In genomic region chr20:4470375-4470774, GRCh38 we compare ENCODE assay signal across 17 cellular contexts.
DNase-seq lines count a peak whose midpoint lies in the region; ATAC-seq and TF ChIP-seq lines count a peak whose summit lies in the region.
"Had no signal": no experiment of that assay in that cellular context is flagged by ENCODE, and none has a peak within 500 bp of the region (broad histone marks: within the 10 kb centered on the region; RNA-seq: fewer than 3 reads in every experiment).

No MANE protein-coding gene starts in this region.

- WGBS in gastroesophageal sphincter (ENCODE audit: low coverage in 1 of 2), 2 donors, result 9 to 19% methylated on average over 3 of the region's 3 CpGs

- no peak overlapping the region for H3K4me3 ChIP-seq in BJ (ENCODE audit: low read depth, low read length)
- no peak overlapping the region for H3K4me3 ChIP-seq in gastroesophageal sphincter
- H3K4me3 ChIP-seq in H7 (ENCODE audit: insufficient read depth, low read depth, low read length), result no peak overlapping the region
- H3K4me3 ChIP-seq: psoas muscle had no signal

- TF ChIP-seq CTCF in BJ (IDR thresholded peaks at IDR 0.05; ENCODE audit: insufficient read depth, low read depth, low read length) (peak; percentile 33; the same call in 1 of the 2 replicates), gastroesophageal sphincter (IDR thresholded peaks at IDR 0.05) (no peak)

- DNase-seq in BJ (ENCODE audit: low read depth) (peak; percentile 90), HT1080 (ENCODE audit: low read depth) (peak; percentile 34), amniotic stem cell (lab: John Stamatoyannopoulos, UW) (peak; percentile 44), kidney tubule cell (ENCODE audit: low spot score) (peak; percentile 7), posterior vena cava (ENCODE audit: low spot score) (no peak), H7 (no peak)
- no peak for DNase-seq in NK-92 treated with Interleukin-12 subunit alpha and Interleukin-12 subunit beta, amount 100 ng/mL, for 24 hours (lab: John Stamatoyannopoulos, UW)
- DNase-seq: activated CD4-positive, alpha-beta T cell treated with anti-CD3 and anti-CD28 coated beads, Interleukin-2, amount 50 U/mL, for 48 hours; CD8-positive, alpha-beta T cell; effector CD8-positive, alpha-beta T cell; glutamatergic neuron; NCI-H1436 treated with DMSO at 0.1 percent for 48 hours; NCI-H524 treated with DMSO at 0.1 percent for 48 hours; psoas muscle; stimulated activated CD4-positive, alpha-beta T cell treated with anti-CD3 and anti-CD28 coated beads, Interleukin-4, amount 100 ng/mL, for 1 hour; T1000 had no signal

- ATAC-seq in gastroesophageal sphincter, result no peak
- ATAC-seq: CD8-positive, alpha-beta T cell; psoas muscle had no signal

- H3K9me3 ChIP-seq in gastroesophageal sphincter, result no peaks in the 10 kb centered on the region
- H3K9me3 ChIP-seq: psoas muscle had no signal

- CTCF ChIA-PET in BJ (lab: Yijun Ruan, JAX), result interaction anchor here (0.7 to 1.8 kb wide), 7 partner anchors 10 to 220 kb away, joined by 3 to 7 read pairs (median 3); no protein-coding TSS in a partner anchor

- intact Hi-C loops in posterior vena cava (cut with DNase I), result no loop called here

- peak overlapping the region in 1 of 4 donors; percentile 9 for H3K27ac ChIP-seq in gastroesophageal sphincter
- H3K27ac ChIP-seq: psoas muscle had no signal

- H3K27me3 ChIP-seq in BJ (ENCODE audit: control insufficient read depth, insufficient read depth, low read length) (no peaks in the 10 kb centered on the region), gastroesophageal sphincter (no peaks in the 10 kb centered on the region), H7 (ENCODE audit: control insufficient read depth, insufficient read depth, low read length) (no peaks in the 10 kb centered on the region)

- peaks cover 0 to 15% (median 0%) of the 10 kb centered on the region in 3 donors for H3K4me1 ChIP-seq in gastroesophageal sphincter
- H3K4me1 ChIP-seq: psoas muscle had no signal

- H3K36me3 ChIP-seq in BJ (ENCODE audit: control insufficient read depth, insufficient read depth, low read length), result no peaks in the 10 kb centered on the region
- no peaks in the 10 kb centered on the region for H3K36me3 ChIP-seq in gastroesophageal sphincter
- no peaks in the 10 kb centered on the region for H3K36me3 ChIP-seq in H7 (replicated peaks; ENCODE audit: control insufficient read depth, insufficient read depth, low read length)

- TF ChIP-seq EP300 in gastroesophageal sphincter (IDR thresholded peaks at IDR 0.05), result no peak

- POLR2A ChIA-PET in BJ (lab: Charles Lee), result interaction anchor here (0.5 kb wide), 1 partner anchor 10 kb away, joined by 10 read pairs; no protein-coding TSS in a partner anchor

- no peak for TF ChIP-seq POLR2A in gastroesophageal sphincter (IDR thresholded peaks at IDR 0.05)

Comparison
In these comparisons a context has a peak if more than half of its experiments do, and no peak if none do; other contexts are left out.
1. DNase-seq: peak in BJ (single experiment), HT1080 (single experiment), amniotic stem cell (single experiment) and kidney tubule cell (single experiment); none in NK-92 treated with Interleukin-12 subunit alpha and Interleukin-12 subunit beta, amount 100 ng/mL, for 24 hours (single experiment), posterior vena cava (single experiment) and H7 (single experiment).